Comparison of ENCODE assay signal across 10 cellular contexts in genomic region chr3:30597131-30597768, GRCh38. TPM values are rescaled to one million over a fixed set of nuclear protein-coding genes. Genes with fewer than 3 reads are reported as not detected.
A peak's percentile ranks its signal among the peaks of the same experiment; 100 is the strongest.
DNase-seq lines count a peak whose midpoint lies in the region; ATAC-seq and TF ChIP-seq lines count a peak whose summit lies in the region.
"Had no signal": no experiment of that assay in that cellular context is flagged by ENCODE, and none has a peak within 500 bp of the region (broad histone marks: within the 10 kb centered on the region; RNA-seq: fewer than 3 reads in every experiment).

No MANE protein-coding gene starts in this region.

- peak; percentile 90 for TF ChIP-seq EP300 in Ishikawa (IDR thresholded peaks at IDR 0.05; ENCODE audit: borderline replicate concordance)

- H3K9ac ChIP-seq in colonic mucosa (ENCODE audit: low read depth in 2 of 2, low read length in 2 of 2): peak overlapping the region in 1 of 2 donors; percentile 9

- peaks cover 3% of the 10 kb centered on the region; the same call in 1 of the 2 replicates for H3K36me3 ChIP-seq in ACC112 (ENCODE audit: insufficient read depth, low read length)
- H3K36me3 ChIP-seq in colonic mucosa: no peaks in the 10 kb centered on the region
- no peaks in the 10 kb centered on the region for H3K36me3 ChIP-seq in lung (ENCODE audit: control insufficient read depth in 2 of 2, insufficient read depth in 2 of 2, low read length in 2 of 2)

- peak overlapping the region; percentile 31 for H3K4me3 ChIP-seq in ACC112 (ENCODE audit: low read depth, low read length)
- no peak overlapping the region for H3K4me3 ChIP-seq in colonic mucosa
- no peak overlapping the region for H3K4me3 ChIP-seq in lung

- intact Hi-C loops in colonic mucosa (cut with DNase I): no loop called here

- no peak overlapping the region for H2AFZ ChIP-seq in ACC112 (ENCODE audit: low read length, unreplicated experiment)

- no peaks in the 10 kb centered on the region for H3K9me3 ChIP-seq in colonic mucosa
- H3K9me3 ChIP-seq in lung (ENCODE audit: control insufficient read depth in 2 of 2, insufficient read depth in 1 of 2, low read length in 1 of 2): peaks cover 0 to 3% of the 10 kb centered on the region in 2 donors

- no peaks in the 10 kb centered on the region for H3K79me2 ChIP-seq in ACC112 (ENCODE audit: control insufficient read depth, insufficient read depth, low read length, unreplicated experiment)

- DNase-seq in colonic mucosa: no peak
- no peak for DNase-seq in lung (ENCODE audit: low spot score)
- DNase-seq in Kasumi-1 (lab: John Stamatoyannopoulos, UW): no peak
- no peak for DNase-seq in GDM1 (lab: John Stamatoyannopoulos, UW)
- no peak for DNase-seq in SKM-1 treated with dmso at 0.1 percent for 144 hours (lab: John Stamatoyannopoulos, UW; ENCODE audit: unreplicated experiment)
- DNase-seq: activated CD4-positive, alpha-beta T cell treated with anti-CD3 and anti-CD28 coated beads, Interleukin-2, amount 50 U/mL, for 4 hours; MM.1S had no signal

- H3K27me3 ChIP-seq in ACC112 (ENCODE audit: insufficient read depth, low read length): no peaks in the 10 kb centered on the region
- H3K27me3 ChIP-seq in colonic mucosa: no peaks in the 10 kb centered on the region
- H3K27me3 ChIP-seq in lung (ENCODE audit: control insufficient read depth, insufficient read depth): no peaks in the 10 kb centered on the region

- ATAC-seq in lung (ENCODE audit: insufficient read depth, low FRiP score): peak; percentile 82
- ATAC-seq in HG03159 (IDR thresholded peaks at IDR 0.05; ENCODE audit: unreplicated experiment): no peak

- no peak for TF ChIP-seq RAD21 in Ishikawa (IDR thresholded peaks at IDR 0.05; ENCODE audit: low read depth)

- H3K27ac ChIP-seq in ACC112 (ENCODE audit: low read depth, low read length): peak overlapping the region; percentile 90
- H3K27ac ChIP-seq in colonic mucosa: peak overlapping the region; percentile 31
- H3K27ac ChIP-seq in lung (ENCODE audit: low read depth in 1 of 2, low read length in 1 of 2): peak overlapping the region in 1 of 2 donors; percentile 70

- 20 to 25% methylated on average over 1 of the region's 1 CpG for whole genome bisulfite sequencing in lung, 2 donors

- H3K4me1 ChIP-seq in ACC112 (ENCODE audit: control insufficient read depth, insufficient read depth, low read length, unreplicated experiment): peaks cover 36% of the 10 kb centered on the region
- peaks cover 3% of the 10 kb centered on the region for H3K4me1 ChIP-seq in colonic mucosa
- peaks cover 0 to 12% of the 10 kb centered on the region in 2 donors for H3K4me1 ChIP-seq in lung (ENCODE audit: control insufficient read depth in 2 of 2, insufficient read depth in 2 of 2, low read length in 2 of 2)

- no peak for TF ChIP-seq CTCF in colonic mucosa (IDR thresholded peaks at IDR 0.05)
- no peak for TF ChIP-seq CTCF in lung (IDR thresholded peaks at IDR 0.05; ENCODE audit: control extremely low read depth, extremely low read depth)

TF ChIP-seq in Ishikawa, 13 proteins besides CTCF, POLR2A, EP300 and RAD21:
- TF ChIP-seq TAF1 (IDR thresholded peaks at IDR 0.05; ENCODE audit: low read depth): no peak
- peak; percentile 91 for TF ChIP-seq TEAD4 (IDR thresholded peaks at IDR 0.05)
- TF ChIP-seq CREB1 (IDR thresholded peaks at IDR 0.05; ENCODE audit: low read depth): no peak
- TF ChIP-seq, protein P1, sequence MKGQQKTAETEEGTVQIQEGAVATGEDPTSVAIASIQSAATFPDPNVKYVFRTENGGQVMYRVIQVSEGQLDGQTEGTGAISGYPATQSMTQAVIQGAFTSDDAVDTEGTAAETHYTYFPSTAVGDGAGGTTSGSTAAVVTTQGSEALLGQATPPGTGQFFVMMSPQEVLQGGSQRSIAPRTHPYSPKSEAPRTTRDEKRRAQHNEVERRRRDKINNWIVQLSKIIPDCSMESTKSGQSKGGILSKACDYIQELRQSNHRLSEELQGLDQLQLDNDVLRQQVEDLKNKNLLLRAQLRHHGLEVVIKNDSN (IDR thresholded peaks at IDR 0.05): no peak
- no peak for TF ChIP-seq EGR1 (IDR thresholded peaks at IDR 0.05)
- TF ChIP-seq YY1 (IDR thresholded peaks at IDR 0.05; ENCODE audit: low read depth): no peak
- TF ChIP-seq NFIC (IDR thresholded peaks at IDR 0.05): peak; percentile 36; the same call in 1 of the 2 replicates
- peak; percentile 86 for TF ChIP-seq FOXM1 (IDR thresholded peaks at IDR 0.05; ENCODE audit: borderline replicate concordance, low read depth)
- peak; percentile 100 for TF ChIP-seq CEBPB (IDR thresholded peaks at IDR 0.05)
- TF ChIP-seq, protein P2, sequence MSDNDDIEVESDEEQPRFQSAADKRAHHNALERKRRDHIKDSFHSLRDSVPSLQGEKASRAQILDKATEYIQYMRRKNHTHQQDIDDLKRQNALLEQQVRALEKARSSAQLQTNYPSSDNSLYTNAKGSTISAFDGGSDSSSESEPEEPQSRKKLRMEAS (IDR thresholded peaks at IDR 0.05): no peak
- TF ChIP-seq ZBTB7A (IDR thresholded peaks at IDR 0.05; ENCODE audit: low read depth): no peak
- peak; percentile 84 for TF ChIP-seq TCF12 (IDR thresholded peaks at IDR 0.05; ENCODE audit: low read depth)
- TF ChIP-seq, protein P3, sequence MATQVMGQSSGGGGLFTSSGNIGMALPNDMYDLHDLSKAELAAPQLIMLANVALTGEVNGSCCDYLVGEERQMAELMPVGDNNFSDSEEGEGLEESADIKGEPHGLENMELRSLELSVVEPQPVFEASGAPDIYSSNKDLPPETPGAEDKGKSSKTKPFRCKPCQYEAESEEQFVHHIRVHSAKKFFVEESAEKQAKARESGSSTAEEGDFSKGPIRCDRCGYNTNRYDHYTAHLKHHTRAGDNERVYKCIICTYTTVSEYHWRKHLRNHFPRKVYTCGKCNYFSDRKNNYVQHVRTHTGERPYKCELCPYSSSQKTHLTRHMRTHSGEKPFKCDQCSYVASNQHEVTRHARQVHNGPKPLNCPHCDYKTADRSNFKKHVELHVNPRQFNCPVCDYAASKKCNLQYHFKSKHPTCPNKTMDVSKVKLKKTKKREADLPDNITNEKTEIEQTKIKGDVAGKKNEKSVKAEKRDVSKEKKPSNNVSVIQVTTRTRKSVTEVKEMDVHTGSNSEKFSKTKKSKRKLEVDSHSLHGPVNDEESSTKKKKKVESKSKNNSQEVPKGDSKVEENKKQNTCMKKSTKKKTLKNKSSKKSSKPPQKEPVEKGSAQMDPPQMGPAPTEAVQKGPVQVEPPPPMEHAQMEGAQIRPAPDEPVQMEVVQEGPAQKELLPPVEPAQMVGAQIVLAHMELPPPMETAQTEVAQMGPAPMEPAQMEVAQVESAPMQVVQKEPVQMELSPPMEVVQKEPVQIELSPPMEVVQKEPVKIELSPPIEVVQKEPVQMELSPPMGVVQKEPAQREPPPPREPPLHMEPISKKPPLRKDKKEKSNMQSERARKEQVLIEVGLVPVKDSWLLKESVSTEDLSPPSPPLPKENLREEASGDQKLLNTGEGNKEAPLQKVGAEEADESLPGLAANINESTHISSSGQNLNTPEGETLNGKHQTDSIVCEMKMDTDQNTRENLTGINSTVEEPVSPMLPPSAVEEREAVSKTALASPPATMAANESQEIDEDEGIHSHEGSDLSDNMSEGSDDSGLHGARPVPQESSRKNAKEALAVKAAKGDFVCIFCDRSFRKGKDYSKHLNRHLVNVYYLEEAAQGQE (IDR thresholded peaks at IDR 0.05; ENCODE audit: low read depth): no peak

RNA-seq across cellular contexts. Expression of gene TGFBR2, which starts 9.2 kb away (rescaled TPM):
- total RNA-seq in colonic mucosa (10 to 100 TPM; 32.4 to 53.5 TPM), lung (100 to 1,000 TPM; 198 to 232 TPM)
- 100 to 1,000 TPM in 1 of 2 donors, 10 to 100 TPM in 1; 31.1 to 129 TPM for polyA plus RNA-seq in lung
